In the genomic region with DNA sequence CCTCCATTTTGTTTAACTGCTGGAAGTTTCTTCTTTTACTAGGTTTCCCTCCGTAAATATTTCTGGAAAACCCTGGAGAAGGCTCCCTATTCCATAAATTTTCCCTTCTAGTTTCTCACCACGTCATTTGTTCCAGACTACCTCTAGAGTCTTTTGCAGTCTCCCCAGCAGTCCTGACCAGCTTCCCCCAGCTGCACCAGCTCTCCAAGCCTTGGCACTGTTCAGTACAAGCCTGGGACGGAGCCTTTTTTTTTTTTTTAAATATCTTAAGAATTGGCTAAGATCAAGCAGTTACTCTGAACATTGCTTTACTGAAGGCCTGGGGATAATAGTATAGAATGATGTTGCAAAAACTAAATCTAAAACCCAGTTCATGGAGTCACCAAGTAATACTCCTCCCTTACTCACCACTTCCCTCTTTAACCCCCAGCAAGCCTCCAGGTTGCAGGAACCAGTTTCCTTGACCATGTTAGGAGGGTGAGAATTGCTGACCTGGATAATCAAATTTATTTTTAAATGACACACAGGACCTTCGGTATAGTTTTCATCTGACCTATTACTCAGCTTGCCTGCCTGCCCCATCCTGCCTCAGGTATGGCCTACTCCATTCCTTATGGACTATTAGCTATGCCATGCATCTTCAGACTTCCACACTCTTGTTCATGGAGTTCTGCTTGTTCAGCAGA, we compare ENCODE assay signal across 8 cellular contexts. TPM values are rescaled to one million over a fixed set of nuclear protein-coding genes. Genes with fewer than 3 reads are reported as not detected.
DNase-seq lines count a peak whose midpoint lies in the region; ATAC-seq, FAIRE-seq and TF ChIP-seq lines count a peak whose summit lies in the region.

No MANE protein-coding gene starts in this region.

- peak overlapping the region; percentile 64 for H3K4me3 ChIP-seq in CD8-positive, alpha-beta T cell (ENCODE audit: low read depth, low read length)
- peak overlapping the region; percentile 32 for H3K4me3 ChIP-seq in SJSA1
- H3K4me3 ChIP-seq in small intestine (ENCODE audit: low read depth in 1 of 2, low read length in 2 of 2): peak overlapping the region; percentile 40 to 83

- H3K9me3 Mint-ChIP-seq in CD8-positive, alpha-beta T cell: peaks cover 8% of the 10 kb centered on the region

- H3K4me3 Mint-ChIP-seq in CD8-positive, alpha-beta T cell: peak overlapping the region; percentile 100

- peaks cover 21% of the 10 kb centered on the region for H3K4me1 Mint-ChIP-seq in CD8-positive, alpha-beta T cell (ENCODE audit: low read depth)

- peaks cover 12% of the 10 kb centered on the region for H3K4me1 ChIP-seq in CD8-positive, alpha-beta T cell (ENCODE audit: insufficient read depth, low read length)
- H3K4me1 ChIP-seq in SJSA1 (replicated peaks): peaks cover 9% of the 10 kb centered on the region
- peaks cover 6% of the 10 kb centered on the region for H3K4me1 ChIP-seq in foreskin keratinocyte
- H3K4me1 ChIP-seq in small intestine (ENCODE audit: control insufficient read depth in 2 of 2, insufficient read depth in 1 of 2, low read depth in 1 of 2, low read length in 1 of 2): peaks cover 4 to 5% of the 10 kb centered on the region in 2 donors

- TF ChIP-seq CTCF in CD8-positive, alpha-beta T cell (IDR thresholded peaks at IDR 0.05): no peak
- no peak for TF ChIP-seq CTCF in foreskin keratinocyte (conservative IDR thresholded peaks at IDR 0.05)

- intact Hi-C loops in CD8-positive, alpha-beta T cell (cut with DNase I, micrococcal nuclease): loop anchor here in 1 of 2 experiments (5.0 kb wide), 1 partner anchor 237 kb away; no protein-coding TSS in a partner anchor

- no peaks in the 10 kb centered on the region for H3K27me3 Mint-ChIP-seq in CD8-positive, alpha-beta T cell (ENCODE audit: low read depth)

- ATAC-seq in CD8-positive, alpha-beta T cell: peak; percentile 35
- ATAC-seq in GM21786 (IDR thresholded peaks at IDR 0.05; ENCODE audit: unreplicated experiment) (peak; percentile 36), foreskin keratinocyte (no peak)

- H3K36me3 ChIP-seq in CD8-positive, alpha-beta T cell (ENCODE audit: insufficient read depth, low read length): peaks cover 22% of the 10 kb centered on the region
- H3K36me3 ChIP-seq in SJSA1 (no peaks in the 10 kb centered on the region), small intestine (ENCODE audit: control insufficient read depth in 2 of 2, insufficient read depth in 2 of 2, low read length in 2 of 2) (peaks cover 0 to 6% of the 10 kb centered on the region in 2 donors)

- CTCF ChIA-PET in CD8-positive, alpha-beta T cell (lab: Charles Lee): interaction anchor here (0.6 kb wide), 1 partner anchor 61 kb away, joined by 3 read pairs; no protein-coding TSS in a partner anchor

- no peaks in the 10 kb centered on the region for H3K9me3 ChIP-seq in CD8-positive, alpha-beta T cell (ENCODE audit: low read length)
- no peaks in the 10 kb centered on the region for H3K9me3 ChIP-seq in SJSA1 (replicated peaks)
- H3K9me3 ChIP-seq in small intestine (ENCODE audit: control insufficient read depth, low read depth): no peaks in the 10 kb centered on the region

- no peaks in the 10 kb centered on the region for H3K27me3 ChIP-seq in CD8-positive, alpha-beta T cell (ENCODE audit: insufficient read depth, low read length)
- no peaks in the 10 kb centered on the region for H3K27me3 ChIP-seq in SJSA1 (replicated peaks)
- peaks cover 5% of the 10 kb centered on the region for H3K27me3 ChIP-seq in foreskin keratinocyte
- H3K27me3 ChIP-seq in small intestine (ENCODE audit: control insufficient read depth in 2 of 2, insufficient read depth in 2 of 2, low read length in 2 of 2): no peaks in the 10 kb centered on the region

- POLR2A ChIA-PET in CD8-positive, alpha-beta T cell (lab: Charles Lee): interaction anchor here (0.8 to 1.7 kb wide), 2 partner anchors 8 to 12 kb away, joined by 3 to 6 read pairs; no protein-coding TSS in a partner anchor

- FAIRE-seq in small intestine (lab: Jason Lieb, UNC): no peak

- H3K27ac Mint-ChIP-seq in CD8-positive, alpha-beta T cell: peak overlapping the region; percentile 99

- H3K27ac ChIP-seq in CD8-positive, alpha-beta T cell (ENCODE audit: low read depth, low read length): peak overlapping the region; percentile 77
- peak overlapping the region; percentile 73 for H3K27ac ChIP-seq in SJSA1
- no peak overlapping the region for H3K27ac ChIP-seq in foreskin keratinocyte
- H3K27ac ChIP-seq in small intestine (ENCODE audit: low read depth in 1 of 2, low read length in 1 of 2): peak overlapping the region; percentile 97 to 98

- WGBS in small intestine, 3 donors: 7 to 11% (median 9%) methylated on average over 4 of the region's 4 CpGs

- no peak for DNase-seq in CD8-positive, alpha-beta T cell
- DNase-seq in SJSA1 (ENCODE audit: low read depth in 1 of 2, low spot score in 2 of 2): no peak
- DNase-seq in foreskin keratinocyte: peak; percentile 28 to 68
- peak; percentile 48 for DNase-seq in small intestine
- no peak for DNase-seq in NCI-H69 (lab: John Stamatoyannopoulos, UW)
- no peak for DNase-seq in activated CD4-positive, CD25-positive, alpha-beta regulatory T cell (lab: John Stamatoyannopoulos, UW)
- DNase-seq in NCI-H748 (lab: John Stamatoyannopoulos, UW; ENCODE audit: unreplicated experiment): no peak

- H3K36me3 Mint-ChIP-seq in CD8-positive, alpha-beta T cell: peaks cover 53% of the 10 kb centered on the region

RNA-seq across cellular contexts. Expression of gene RTP4, which starts 0.7 kb away (rescaled TPM):
- total RNA-seq in CD8-positive, alpha-beta T cell: 1 to 10 TPM; 1.1 to 1.5 TPM
- total RNA-seq in SJSA1 (2014; rRNA removed; shearing (Covaris generic)): 2.2 and 3.1 TPM in 2 replicates
- total RNA-seq in foreskin keratinocyte: 0.07 and 0.14 TPM in 2 replicates
- polyA plus RNA-seq in foreskin keratinocyte (0.06 and 0.08 TPM in 2 replicates), small intestine (10 to 100 TPM in 2 of 3 donors, 1 to 10 TPM in 1; 7.6 to 14.8 (median 11.2) TPM)

Comparison
In these comparisons a context has a peak if more than half of its experiments do, and no peak if none do; other contexts are left out.
1. DNase-seq: peak in foreskin keratinocyte (2 of 2) and small intestine (single experiment); none in CD8-positive, alpha-beta T cell (0 of 7), SJSA1 (0 of 2), NCI-H69 (single experiment), activated CD4-positive, CD25-positive, alpha-beta regulatory T cell (0 of 4) and NCI-H748 (single experiment).
2. Peak in every context shown above with its lines, with median percentiles within 50 percentile points of each other: H3K4me3 ChIP-seq.